1 cellular context compared by ENCODE assay signal in the genomic region with DNA sequence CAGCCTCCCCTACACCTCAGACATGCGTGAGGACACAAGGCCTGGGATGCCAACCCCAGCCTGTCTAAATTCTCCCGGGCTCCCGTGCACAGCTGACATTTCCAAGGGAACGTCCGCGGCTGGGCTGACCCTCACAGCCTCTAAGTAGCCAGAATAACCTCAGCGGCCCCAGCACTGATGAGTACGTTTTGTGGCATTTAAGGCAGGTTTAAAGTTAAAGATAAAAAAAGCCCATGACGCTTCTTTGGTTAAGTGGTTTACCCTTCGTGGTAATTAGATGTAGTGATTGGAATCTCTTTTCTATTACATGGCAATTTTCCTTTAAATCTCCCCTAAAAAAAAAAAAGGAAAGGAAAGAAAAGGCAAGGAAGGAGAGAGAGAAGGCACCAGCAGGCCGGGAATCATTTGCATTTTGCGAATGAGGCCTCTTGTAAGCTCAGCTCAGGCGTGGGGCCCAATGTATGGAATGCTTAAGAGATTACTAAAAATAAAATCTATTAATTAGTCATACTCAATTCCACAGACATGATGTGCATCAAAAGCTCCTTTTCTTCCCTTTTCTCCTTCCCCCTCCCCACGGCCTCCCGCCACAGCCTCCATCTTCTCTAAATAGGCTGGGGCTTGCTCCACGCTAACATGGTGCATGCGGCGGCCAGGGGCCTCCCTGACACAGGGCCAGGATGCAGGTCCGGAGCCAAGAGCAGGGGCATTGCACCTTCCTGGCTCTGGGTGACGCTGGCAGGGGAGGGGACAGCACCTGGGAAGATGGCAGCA.
TF ChIP-seq lines count a peak whose summit lies in the region.

No MANE protein-coding gene starts in this region.

TF ChIP-seq in WTC11, 78 proteins besides CTCF, POLR2A, EP300 and RAD21 (continued from another document):
- TF ChIP-seq, protein P1, sequence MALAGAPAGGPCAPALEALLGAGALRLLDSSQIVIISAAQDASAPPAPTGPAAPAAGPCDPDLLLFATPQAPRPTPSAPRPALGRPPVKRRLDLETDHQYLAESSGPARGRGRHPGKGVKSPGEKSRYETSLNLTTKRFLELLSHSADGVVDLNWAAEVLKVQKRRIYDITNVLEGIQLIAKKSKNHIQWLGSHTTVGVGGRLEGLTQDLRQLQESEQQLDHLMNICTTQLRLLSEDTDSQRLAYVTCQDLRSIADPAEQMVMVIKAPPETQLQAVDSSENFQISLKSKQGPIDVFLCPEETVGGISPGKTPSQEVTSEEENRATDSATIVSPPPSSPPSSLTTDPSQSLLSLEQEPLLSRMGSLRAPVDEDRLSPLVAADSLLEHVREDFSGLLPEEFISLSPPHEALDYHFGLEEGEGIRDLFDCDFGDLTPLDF (CRISPR knock-in tag; IDR thresholded peaks at IDR 0.05): no peak
TF ChIP-seq in WTC11: peak in this region for 0.
